In the genomic region with DNA sequence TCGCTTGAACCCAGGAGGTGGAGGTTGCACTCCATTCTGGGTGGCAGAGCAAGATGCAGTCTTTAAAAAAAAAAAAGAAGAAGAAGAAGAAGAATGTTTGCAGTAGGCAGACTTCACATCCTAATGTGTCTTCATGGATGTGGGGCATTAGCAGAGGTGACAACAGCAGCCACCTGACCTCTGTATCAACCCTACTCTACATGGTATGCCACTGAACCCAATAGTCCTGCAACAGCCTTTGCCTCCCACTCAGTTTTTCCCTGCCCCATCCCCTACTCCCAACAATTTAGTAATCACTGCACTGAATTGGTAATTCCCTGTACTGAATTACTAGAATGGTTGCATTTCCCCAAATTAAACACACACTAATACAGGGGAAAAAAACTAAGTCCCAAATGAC, we compare ENCODE assay signal across 14 cellular contexts. TPM values are rescaled to one million over a fixed set of nuclear protein-coding genes. Genes with fewer than 3 reads are reported as not detected.
DNase-seq lines count a peak whose midpoint lies in the region; ATAC-seq, FAIRE-seq and TF ChIP-seq lines count a peak whose summit lies in the region.
"Had no signal": no experiment of that assay in that cellular context is flagged by ENCODE, and none has a peak within 500 bp of the region (broad histone marks: within the 10 kb centered on the region; RNA-seq: fewer than 3 reads in every experiment).

No MANE protein-coding gene starts in this region.

- no TSS peak for BruUV-seq in PC-9 (replicated peaks; lab: Mats Ljungman, UMichigan)

- H3K4me1 ChIP-seq in PC-9 (replicated peaks; ENCODE audit: insufficient read depth) (peaks cover 60% of the 10 kb centered on the region), prostate gland (replicated peaks) (peaks cover 7% of the 10 kb centered on the region), transverse colon (peaks cover 0 to 31% (median 12%) of the 10 kb centered on the region in 4 donors)

- 100% methylated on average over 1 of the region's 1 CpG for WGBS in prostate gland
- 96% methylated on average over 1 of the region's 1 CpG; no CpG with 5 or more reads in 1 of the 2 donors for WGBS in transverse colon (ENCODE audit: low coverage in 1 of 2), 2 donors

- H3K79me2 ChIP-seq in PC-9 (ENCODE audit: low read depth) = no peaks in the 10 kb centered on the region

- no peak for TF ChIP-seq CTCF in PC-9 (conservative IDR thresholded peaks at IDR 0.05)
- no peak for TF ChIP-seq CTCF in prostate gland (IDR thresholded peaks at IDR 0.05)
- no peak for TF ChIP-seq CTCF in transverse colon (IDR thresholded peaks at IDR 0.05)

- TF ChIP-seq POLR2A in prostate gland (IDR thresholded peaks at IDR 0.05) (no peak), transverse colon (IDR thresholded peaks at IDR 0.05) (no peak)

- POLR2A ChIA-PET in PC-9 (lab: Charles Lee; ENCODE audit: unreplicated experiment) = no interaction called here

- H4K20me1 ChIP-seq in PC-9 (ENCODE audit: insufficient read depth) = no peaks in the 10 kb centered on the region

- FAIRE-seq in GM19239 (lab: Jason Lieb, UNC) = no peak
- FAIRE-seq: GM12892 had no signal

- in situ Hi-C loops in transverse colon (cut with MboI; ENCODE audit: low pct_ligation_motif_present in 1 of 4, low pct_unique_long_range_greater_than_20kb in 1 of 4, low sequenced_read_pairs in 3 of 4) = loop anchor here in 2 of 4 donors (25.0 kb wide), 2 partner anchors 99 to 124 kb away; a partner anchor contains a TSS

- peaks cover 43% of the 10 kb centered on the region for H3F3A ChIP-seq in PC-9 (ENCODE audit: insufficient read depth, low read depth)

- peak overlapping the region; percentile 94 for H3K27ac ChIP-seq in PC-9
- peak overlapping the region; percentile 58 for H3K27ac ChIP-seq in epithelial cell of prostate
- peak overlapping the region; percentile 75 to 76 for H3K27ac ChIP-seq in prostate gland
- H3K27ac ChIP-seq in transverse colon = peak overlapping the region in 2 of 4 donors; percentile 5 to 47

- H3K9me2 ChIP-seq in PC-9 (ENCODE audit: insufficient read depth) = 0 out of 2 replicates have a peak, but pooled peaks cover 3% of the 10 kb centered on the region

- H3K4me3 ChIP-seq in PC-9 = peak overlapping the region; percentile 25; the same call in 1 of the 2 replicates
- no peak overlapping the region for H3K4me3 ChIP-seq in prostate gland
- no peak overlapping the region for H3K4me3 ChIP-seq in transverse colon

- H3K36me3 ChIP-seq in PC-9 (ENCODE audit: low read depth) (no peaks in the 10 kb centered on the region), prostate gland (no peaks in the 10 kb centered on the region), transverse colon (no peaks in the 10 kb centered on the region)

- ATAC-seq in left colon = no peak
- ATAC-seq: Panc1, Right ventricle myocardium inferior had no signal

- H3K9me3 ChIP-seq in PC-9 (ENCODE audit: insufficient read depth, low read depth) (no peaks in the 10 kb centered on the region), prostate gland (no peaks in the 10 kb centered on the region), transverse colon (no peaks in the 10 kb centered on the region)

- DNase-seq in CD1c-positive myeloid dendritic cell (ENCODE audit: extremely low spot score) (peak; percentile 3), PC-9 (no peak), epithelial cell of prostate (ENCODE audit: low read depth, low spot score) (no peak), prostate gland (ENCODE audit: low spot score) (no peak), GM19239 (ENCODE audit: insufficient read length, low spot score) (no peak), transverse colon (no peak), left colon (no peak)
- DNase-seq: CD8-positive, alpha-beta memory T cell; NCI-H1417 treated with DMSO at 0.1 percent for 48 hours; NCI-H1930; NCI-H446 treated with DMSO at 0.1 percent for 48 hours had no signal

- no peak for TF ChIP-seq EP300 in transverse colon (IDR thresholded peaks at IDR 0.05; ENCODE audit: low read depth)

- H3K4me2 ChIP-seq in PC-9 = peak overlapping the region; percentile 70

- CTCF ChIA-PET in PC-9 (lab: Charles Lee) = interaction anchor here (0.7 kb wide), 1 partner anchor 67 kb away, joined by 4 read pairs; no protein-coding TSS in a partner anchor

- H3K27me3 ChIP-seq in PC-9 (ENCODE audit: insufficient read depth, low read depth) = no peaks in the 10 kb centered on the region
- H3K27me3 ChIP-seq in prostate gland (replicated peaks; ENCODE audit: insufficient read depth) = no peaks in the 10 kb centered on the region
- no peaks in the 10 kb centered on the region for H3K27me3 ChIP-seq in transverse colon

- H2AFZ ChIP-seq in PC-9 = peak overlapping the region; percentile 19

- intact Hi-C loops in PC-9 (cut with micrococcal nuclease; ENCODE audit: unreplicated experiment) (loop anchor here (2.0 to 5.0 kb wide), 2 partner anchors 34 to 117 kb away; a partner anchor contains a TSS), prostate gland (cut with DNase I) (no loop called here), transverse colon (cut with DNase I; ENCODE audit: low total_unique reads) (no loop called here), left colon (cut with DNase I, micrococcal nuclease) (no loop called here)

RNA-seq across cellular contexts. Expression of a gene that starts 31.5 kb away (rescaled TPM):
- total RNA-seq in PC-9 (2021) (0.78 and 1.4 TPM in 2 replicates), prostate gland (1 to 10 TPM; 3.6 to 3.7 TPM), transverse colon (1 to 10 TPM in 3 of 4 donors, under 1 TPM in 1; 0.37 to 4.4 (median 1.7) TPM), left colon (1 to 10 TPM; 1.6 to 1.8 TPM)
